Comparison of ENCODE assay signal across 1 cellular context in the genomic region with DNA sequence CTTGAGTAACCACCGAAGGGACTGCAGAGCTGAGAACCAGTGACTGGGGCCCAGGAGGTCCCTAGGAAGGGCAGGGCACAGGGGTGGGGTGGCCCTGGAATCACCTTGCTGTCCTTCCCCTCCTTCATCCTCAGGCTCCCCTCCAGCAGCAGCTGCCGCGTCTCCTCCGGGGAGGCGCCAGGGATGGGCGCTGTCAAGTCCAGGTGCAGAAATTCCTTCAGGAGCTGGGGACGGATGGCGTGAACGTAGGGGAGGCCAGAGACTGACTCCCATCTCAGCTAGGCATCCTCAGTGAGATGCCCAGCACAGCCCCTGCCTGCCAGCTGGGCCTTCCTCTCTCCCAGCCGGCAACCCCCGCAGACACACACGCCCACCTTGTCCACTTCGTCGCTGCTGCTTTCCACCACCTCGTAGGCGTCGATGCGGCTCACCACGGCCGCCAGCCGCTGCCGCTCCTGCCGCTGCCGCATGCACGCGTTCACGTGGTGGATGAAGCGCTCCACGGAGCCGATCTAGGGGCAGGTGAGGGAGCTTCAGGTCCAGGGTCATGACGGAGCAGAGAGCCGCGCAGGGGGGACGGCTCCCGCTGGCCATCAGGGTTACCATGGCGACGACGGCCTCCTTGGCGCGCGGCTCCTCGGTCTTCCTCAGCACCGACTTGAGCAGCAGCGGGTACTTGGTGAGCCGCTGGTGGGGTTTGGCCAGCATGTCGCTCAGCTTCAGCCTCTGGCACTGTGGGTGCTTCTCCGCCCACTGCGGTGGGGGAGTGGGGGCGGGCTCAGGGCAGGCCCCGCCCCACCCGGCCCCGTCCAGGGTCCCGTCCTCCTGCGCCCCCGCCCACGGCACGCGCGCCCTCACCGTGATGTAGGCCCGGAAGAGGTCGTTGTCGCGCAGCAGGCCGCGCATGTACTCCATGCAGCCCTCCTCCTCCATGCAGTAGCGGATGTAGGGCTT.
TF ChIP-seq lines count a peak whose summit lies in the region.

No MANE protein-coding gene starts in this region.

TF ChIP-seq in IMR-90, 13 proteins besides CTCF, POLR2A, EP300 and RAD21:
- TF ChIP-seq MAZ (IDR thresholded peaks at IDR 0.05; ENCODE audit: borderline replicate concordance, low read depth, low read length) (no peak), NFE2L2 (IDR thresholded peaks at IDR 0.05; ENCODE audit: low read depth, low read length) (no peak), SMC3 (IDR thresholded peaks at IDR 0.05; ENCODE audit: low read depth, low read length) (no peak), RCOR1 (IDR thresholded peaks at IDR 0.05; ENCODE audit: insufficient replicate concordance, low read length) (no peak), FOS (IDR thresholded peaks at IDR 0.05; ENCODE audit: low read depth, low read length) (no peak), CHD1 (IDR thresholded peaks at IDR 0.05; ENCODE audit: low read depth, low read length) (no peak), MAFK (IDR thresholded peaks at IDR 0.05; ENCODE audit: low read depth, low read length) (no peak), BHLHE40 (IDR thresholded peaks at IDR 0.05; ENCODE audit: low read depth, low read length) (no peak), RFX5 (IDR thresholded peaks at IDR 0.05; ENCODE audit: low read depth, low read length) (no peak), CEBPB (IDR thresholded peaks at IDR 0.05; ENCODE audit: low read depth, low read length) (no peak), MXI1 (IDR thresholded peaks at IDR 0.05; ENCODE audit: borderline replicate concordance, low read depth, low read length) (no peak)
- TF ChIP-seq, protein P1, sequence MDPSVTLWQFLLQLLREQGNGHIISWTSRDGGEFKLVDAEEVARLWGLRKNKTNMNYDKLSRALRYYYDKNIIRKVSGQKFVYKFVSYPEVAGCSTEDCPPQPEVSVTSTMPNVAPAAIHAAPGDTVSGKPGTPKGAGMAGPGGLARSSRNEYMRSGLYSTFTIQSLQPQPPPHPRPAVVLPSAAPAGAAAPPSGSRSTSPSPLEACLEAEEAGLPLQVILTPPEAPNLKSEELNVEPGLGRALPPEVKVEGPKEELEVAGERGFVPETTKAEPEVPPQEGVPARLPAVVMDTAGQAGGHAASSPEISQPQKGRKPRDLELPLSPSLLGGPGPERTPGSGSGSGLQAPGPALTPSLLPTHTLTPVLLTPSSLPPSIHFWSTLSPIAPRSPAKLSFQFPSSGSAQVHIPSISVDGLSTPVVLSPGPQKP (IDR thresholded peaks at IDR 0.05; ENCODE audit: borderline replicate concordance, low read depth, low read length) = no peak
